9 cellular contexts compared by ENCODE assay signal in the genomic region with DNA sequence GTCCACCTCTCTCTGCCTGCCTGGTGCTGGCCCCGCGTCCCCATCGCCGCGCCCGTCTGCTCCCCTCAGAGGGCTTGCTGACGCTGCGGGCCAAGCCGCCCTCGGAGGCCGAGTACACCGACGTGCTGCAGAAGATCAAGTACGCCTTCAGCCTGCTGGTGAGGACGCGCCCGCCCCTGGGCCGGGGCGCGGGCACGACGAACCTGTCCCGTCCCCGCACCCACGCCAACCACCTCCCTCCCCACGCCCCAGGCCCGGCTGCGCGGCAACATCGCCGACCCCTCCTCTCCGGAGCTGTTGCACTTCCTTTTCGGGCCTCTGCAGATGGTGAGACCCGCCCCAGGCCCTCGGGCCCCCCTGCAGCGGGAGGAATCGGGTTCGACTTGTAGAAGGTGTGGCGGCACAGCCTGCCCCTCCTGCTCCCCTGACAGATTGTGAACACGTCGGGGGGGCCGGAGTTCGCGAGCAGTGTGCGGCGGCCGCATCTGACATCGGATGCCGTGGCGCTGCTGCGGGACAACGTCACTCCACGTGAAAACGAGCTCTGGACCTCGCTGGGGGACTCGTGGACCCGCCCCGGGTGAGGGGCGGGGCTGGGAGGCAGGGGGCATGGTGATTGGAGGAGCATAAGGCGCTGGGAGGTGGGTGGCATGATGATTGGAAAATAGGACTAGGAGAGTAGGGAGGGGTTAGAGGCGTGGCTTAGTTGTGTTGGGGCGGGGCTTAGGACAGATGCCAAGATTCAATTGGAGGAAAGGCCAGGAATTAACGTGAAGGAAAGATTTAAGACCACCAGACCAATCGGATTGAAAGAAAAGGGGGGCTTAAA. TPM values are rescaled to one million over a fixed set of nuclear protein-coding genes. Genes with fewer than 3 reads are reported as not detected.
A peak's percentile ranks its signal among the peaks of the same experiment; 100 is the strongest.
DNase-seq lines count a peak whose midpoint lies in the region; ATAC-seq and TF ChIP-seq lines count a peak whose summit lies in the region.
"Had no signal": no experiment of that assay in that cellular context is flagged by ENCODE, and none has a peak within 500 bp of the region (broad histone marks: within the 10 kb centered on the region; RNA-seq: fewer than 3 reads in every experiment).

No MANE protein-coding gene starts in this region.

- H3K79me2 ChIP-seq in neural cell (replicated peaks; ENCODE audit: insufficient read depth, low read length), result peaks cover 3% of the 10 kb centered on the region

- no peak for TF ChIP-seq RAD21 in neural cell (conservative IDR thresholded peaks at IDR 0.05)

- no peak for TF ChIP-seq EP300 in neural cell (conservative IDR thresholded peaks at IDR 0.05; ENCODE audit: poor library complexity, severe bottlenecking)

- H3K27ac ChIP-seq in HEK293 (ENCODE audit: extremely low read depth, low read depth, low read length) (no peak overlapping the region), duodenal mucosa (ENCODE audit: low read depth, low read length) (no peak overlapping the region), neural cell (ENCODE audit: low read length) (no peak overlapping the region)
- H3K27ac ChIP-seq: parathyroid adenoma, PC-9 had no signal

- H3K4me3 ChIP-seq in HEK293 (ENCODE audit: low read depth, low read length) (no peak overlapping the region), duodenal mucosa (ENCODE audit: low read depth in 1 of 2, low read length in 2 of 2) (peak overlapping the region; percentile 15 to 63), neural cell (ENCODE audit: low read length) (peak overlapping the region; percentile 59)
- H3K4me3 ChIP-seq: PC-9 had no signal

- POLR2A ChIA-PET in HEK293 (lab: Yijun Ruan, JAX), result interaction anchor here (0.5 kb wide), 1 partner anchor 11 kb away, joined by 4 read pairs; no protein-coding TSS in a partner anchor

- no peak overlapping the region for H3K4me2 ChIP-seq in neural cell (ENCODE audit: low read length)
- H3K4me2 ChIP-seq: PC-9 had no signal

- H4K20me1 ChIP-seq in neural cell (ENCODE audit: insufficient read depth), result no peaks in the 10 kb centered on the region

- ATAC-seq in GM18498 (IDR thresholded peaks at IDR 0.05; ENCODE audit: unreplicated experiment), result no peak
- no peak for ATAC-seq in HG03175 (IDR thresholded peaks at IDR 0.05; ENCODE audit: unreplicated experiment)

- CTCF ChIA-PET in HEK293 (lab: Yijun Ruan, JAX), result interaction anchor here (0.6 kb wide), 1 partner anchor 601 kb away, joined by 3 read pairs; no protein-coding TSS in a partner anchor

- no peak overlapping the region for H3K9ac ChIP-seq in duodenal mucosa (ENCODE audit: low read depth in 1 of 2, low read length in 2 of 2)
- no peak overlapping the region for H3K9ac ChIP-seq in neural cell (ENCODE audit: low read length)
- H3K9ac ChIP-seq: parathyroid adenoma had no signal

- no peaks in the 10 kb centered on the region for H3F3A ChIP-seq in neural cell (ENCODE audit: insufficient read depth, low read length, poor library complexity, severe bottlenecking)

- H3K9me3 ChIP-seq in HEK293 (ENCODE audit: control insufficient read depth, insufficient read depth, low read depth, low read length) (no peaks in the 10 kb centered on the region), duodenal mucosa (ENCODE audit: control insufficient read depth in 1 of 2, low read length in 2 of 2) (no peaks in the 10 kb centered on the region), neural cell (ENCODE audit: low read length) (no peaks in the 10 kb centered on the region)

- DNase-seq in T-helper 2 cell (peak in 4 of 5 experiments; percentile 27 to 69 (median 38)), NCI-H1092 treated with DMSO at 0.1 percent for 48 hours (lab: John Stamatoyannopoulos, UW) (no peak)

- no peak overlapping the region for H2AFZ ChIP-seq in neural cell (ENCODE audit: low read depth, low read length)
- H2AFZ ChIP-seq: parathyroid adenoma, PC-9 had no signal

- H3K27me3 ChIP-seq in duodenal mucosa (ENCODE audit: control insufficient read depth in 1 of 2, insufficient read depth in 2 of 2, low read length in 2 of 2), result peaks cover 11 to 32% of the 10 kb centered on the region in 2 donors
- peaks cover 37% of the 10 kb centered on the region for H3K27me3 ChIP-seq in neural cell (ENCODE audit: insufficient read depth, low read depth, low read length)

- H3K36me3 ChIP-seq in HEK293 (ENCODE audit: control insufficient read depth in 2 of 2, insufficient read depth in 1 of 2, low read length in 2 of 2) (peaks cover 0 to 4% of the 10 kb centered on the region in 2 experiments; a peak in 1 of 3 replicates), duodenal mucosa (ENCODE audit: control insufficient read depth in 1 of 2, insufficient read depth in 2 of 2, low read length in 2 of 2) (no peaks in the 10 kb centered on the region), neural cell (ENCODE audit: insufficient read depth, low read length) (no peaks in the 10 kb centered on the region)

- H3K9me2 ChIP-seq in neural cell (ENCODE audit: insufficient read depth, low read length), result no peaks in the 10 kb centered on the region

- H3K4me1 ChIP-seq in HEK293 (ENCODE audit: control insufficient read depth, insufficient read depth, low read length) (no peaks in the 10 kb centered on the region), duodenal mucosa (ENCODE audit: control insufficient read depth in 1 of 2, insufficient read depth in 2 of 2, low read length in 2 of 2) (peaks cover 20 to 25% of the 10 kb centered on the region in 2 donors)
- H3K4me1 ChIP-seq: parathyroid adenoma had no signal

- TF ChIP-seq CTCF in HEK293 (tag by site-specific recombination; IDR thresholded peaks at IDR 0.05) (no peak), neural cell (IDR thresholded peaks at IDR 0.05; ENCODE audit: poor library complexity, severe bottlenecking) (no peak)

TF ChIP-seq in HEK293, 187 proteins besides CTCF, POLR2A, EP300 and RAD21:
- TF ChIP-seq SP3 (tag by site-specific recombination; IDR thresholded peaks at IDR 0.05) (peak; percentile 57), KLF8 (tag by site-specific recombination; IDR thresholded peaks at IDR 0.05) (peak; percentile 98), SP2 (tag by site-specific recombination; IDR thresholded peaks at IDR 0.05) (peak; percentile 83), ZNF10 (tag by site-specific recombination; IDR thresholded peaks at IDR 0.05) (no peak), ZNF223 (tag by site-specific recombination; IDR thresholded peaks at IDR 0.05) (no peak), KLF1 (tag by site-specific recombination; IDR thresholded peaks at IDR 0.05) (0 out of 2 replicates have a peak, but pooled peaks have one; percentile 19)

TF ChIP-seq in neural cell, 6 proteins besides CTCF, POLR2A, EP300 and RAD21:
- TF ChIP-seq SMC3 (conservative IDR thresholded peaks at IDR 0.05; ENCODE audit: poor library complexity) (no peak), POLR2AphosphoS5 (IDR thresholded peaks at IDR 0.05) (no peak), TAF1 (IDR thresholded peaks at IDR 0.05; ENCODE audit: low read depth) (no peak)

RNA-seq across cellular contexts. Expression of gene EPS8L1, which starts 6.6 kb away (rescaled TPM):
- polyA plus RNA-seq in neural cell, result 25.5 and 28.0 TPM in 2 replicates
- polyA minus RNA-seq in neural cell, result 3.2 and 7.8 TPM in 2 replicates

RNA-seq across cellular contexts. Expression of gene RDH13, which starts 19.3 kb away (rescaled TPM):
- 9.8 and 14.2 TPM in 2 replicates for polyA plus RNA-seq in neural cell
- 20.0 and 21.1 TPM in 2 replicates for polyA minus RNA-seq in neural cell

RNA-seq across cellular contexts. Expression of gene PPP1R12C, which starts 35.2 kb away (rescaled TPM):
- 109 and 137 TPM in 2 replicates for polyA plus RNA-seq in neural cell
- polyA minus RNA-seq in neural cell, result 35.5 and 35.8 TPM in 2 replicates

RNA-seq across cellular contexts. Expression of gene GP6, which starts 44.2 kb away (rescaled TPM):
- polyA plus RNA-seq in neural cell, result 0.31 TPM in 1 of 2 replicates, not detected in the other
- not detected in 2 replicates for polyA minus RNA-seq in neural cell
